1 cellular context compared by ENCODE assay signal in genomic region chr2:225008935-225009334, GRCh38.
TF ChIP-seq lines count a peak whose summit lies in the region.

No MANE protein-coding gene starts in this region.

TF ChIP-seq in GM23338, 12 proteins besides CTCF, POLR2A, EP300 and RAD21 (continued from another document):
- TF ChIP-seq ZNF462 (CRISPR knock-in tag; IDR thresholded peaks at IDR 0.05) (no peak), ZNF114 (CRISPR knock-in tag; IDR thresholded peaks at IDR 0.05) (no peak), POLR2AphosphoS5 (IDR thresholded peaks at IDR 0.05; ENCODE audit: low read depth) (no peak), ETS1 (IDR thresholded peaks at IDR 0.05) (no peak)
TF ChIP-seq in GM23338: peak in this region for 0.
